Comparison of ENCODE assay signal across 11 cellular contexts in genomic region chr17:16463341-16464000, GRCh38. TPM values are rescaled to one million over a fixed set of nuclear protein-coding genes. Genes with fewer than 3 reads are reported as not detected.
A peak's percentile ranks its signal among the peaks of the same experiment; 100 is the strongest.
DNase-seq lines count a peak whose midpoint lies in the region; ATAC-seq, FAIRE-seq and TF ChIP-seq lines count a peak whose summit lies in the region.
"Had no signal": no experiment of that assay in that cellular context is flagged by ENCODE, and none has a peak within 500 bp of the region (broad histone marks: within the 10 kb centered on the region; RNA-seq: fewer than 3 reads in every experiment).

No MANE protein-coding gene starts in this region.

- H3K36me3 ChIP-seq in HepG2 (replicated peaks in 1 of 2; ENCODE audit: control insufficient read depth in 1 of 2, insufficient read depth in 2 of 2, low read length in 2 of 2) (no peaks in the 10 kb centered on the region), right lobe of liver (no peaks in the 10 kb centered on the region)

- ATAC-seq in HepG2 (0 out of 3 replicates have a peak, but pooled peaks have one; percentile 5), right lobe of liver (no peak), left cardiac atrium (peak; percentile 80 to 90)
- ATAC-seq: natural killer cell; stimulated activated memory B cell treated with anti-CD40 and anti-IgM and Interleukin-4, amounts not matched to agents 10 μg/mL and 1 μg/mL and 100 μg/mL, for 72 hours had no signal

- H3K27me3 Mint-ChIP-seq in activated naive CD4-positive, alpha-beta T cell treated with anti-CD3 and anti-CD28 coated beads, Interleukin-2, amount 10 ng/mL, durations not matched to agents 7 days and 5 days = no peaks in the 10 kb centered on the region
- H3K27me3 Mint-ChIP-seq: stimulated activated memory B cell treated with anti-CD40 and anti-IgM and Interleukin-4, amounts not matched to agents 10 μg/mL and 1 μg/mL and 100 μg/mL, for 72 hours had no signal

- no peak overlapping the region for H3K4me3 Mint-ChIP-seq in activated naive CD4-positive, alpha-beta T cell treated with anti-CD3 and anti-CD28 coated beads, Interleukin-2, amount 10 ng/mL, durations not matched to agents 7 days and 5 days
- H3K4me3 Mint-ChIP-seq: dendritic cell treated with granulocyte-macrophage colony-stimulating factor and Interleukin-4, amounts not matched to agents 40 ng/mL and 50 ng/mL, for 4 days; natural killer cell; stimulated activated memory B cell treated with anti-CD40 and anti-IgM and Interleukin-4, amounts not matched to agents 10 μg/mL and 1 μg/mL and 100 μg/mL, for 72 hours had no signal

- TF ChIP-seq CTCF in HepG2 (CRISPR knock-in tag; IDR thresholded peaks at IDR 0.05) (no peak), right lobe of liver (IDR thresholded peaks at IDR 0.05) (no peak), WI38 (IDR thresholded peaks at IDR 0.05; ENCODE audit: low read depth, low read length) (peak; percentile 46; the same call in 1 of the 2 replicates)

- no peaks in the 10 kb centered on the region for H3K36me3 Mint-ChIP-seq in activated naive CD4-positive, alpha-beta T cell treated with anti-CD3 and anti-CD28 coated beads, Interleukin-2, amount 10 ng/mL, durations not matched to agents 7 days and 5 days
- H3K36me3 Mint-ChIP-seq: natural killer cell; stimulated activated memory B cell treated with anti-CD40 and anti-IgM and Interleukin-4, amounts not matched to agents 10 μg/mL and 1 μg/mL and 100 μg/mL, for 72 hours had no signal

- no peaks in the 10 kb centered on the region for H3K27me3 ChIP-seq in HepG2 (ENCODE audit: control insufficient read depth in 1 of 2, insufficient read depth in 2 of 2, low read length in 2 of 2)
- no peaks in the 10 kb centered on the region for H3K27me3 ChIP-seq in right lobe of liver

- no peak overlapping the region for H2AFZ ChIP-seq in HepG2 (ENCODE audit: low read length)

- no peaks in the 10 kb centered on the region for H3K79me2 ChIP-seq in HepG2 (ENCODE audit: insufficient read depth, low read length)

- TF ChIP-seq POLR2A in HepG2 (IDR thresholded peaks at IDR 0.05; ENCODE audit: insufficient read depth in 1 of 2, low read depth in 2 of 2, low read length in 2 of 2) (no peak), right lobe of liver (IDR thresholded peaks at IDR 0.05) (no peak)

- FAIRE-seq in HepG2 (lab: Jason Lieb, UNC) = no peak

- H3K9me3 Mint-ChIP-seq in activated naive CD4-positive, alpha-beta T cell treated with anti-CD3 and anti-CD28 coated beads, Interleukin-2, amount 10 ng/mL, durations not matched to agents 7 days and 5 days = no peaks in the 10 kb centered on the region
- H3K9me3 Mint-ChIP-seq: dendritic cell treated with granulocyte-macrophage colony-stimulating factor and Interleukin-4, amounts not matched to agents 40 ng/mL and 50 ng/mL, for 4 days; natural killer cell; stimulated activated memory B cell treated with anti-CD40 and anti-IgM and Interleukin-4, amounts not matched to agents 10 μg/mL and 1 μg/mL and 100 μg/mL, for 72 hours had no signal

- H3K27ac ChIP-seq in HepG2 (ENCODE audit: extremely low read length, insufficient read depth, low read length) (no peak overlapping the region), right lobe of liver (no peak overlapping the region)

- TF ChIP-seq EP300 in HepG2 (IDR thresholded peaks at IDR 0.05; ENCODE audit: low read depth in 2 of 2, low read length in 2 of 2) (no peak), HepG2 (CRISPR knock-in tag; IDR thresholded peaks at IDR 0.05; ENCODE audit: borderline replicate concordance) (no peak)

- no peak overlapping the region for H3K4me2 ChIP-seq in HepG2 (ENCODE audit: low read depth, low read length)

- CTCF ChIA-PET in HepG2 (lab: Yijun Ruan, JAX; ENCODE audit: low intra/inter-chr PET ratio, low total read pairs) = no interaction called here
- CTCF ChIA-PET in activated naive CD4-positive, alpha-beta T cell treated with anti-CD3 and anti-CD28 coated beads, Interleukin-2, amount 10 ng/mL, durations not matched to agents 7 days and 5 days (lab: Charles Lee) = interaction anchor here (0.9 to 1.9 kb wide), 2 partner anchors 8 to 10 kb away, joined by 3 to 10 read pairs; no protein-coding TSS in a partner anchor

- no peak overlapping the region for H3K4me3 ChIP-seq in HepG2 (replicated peaks in 1 of 3; ENCODE audit: insufficient read depth in 1 of 3, low read depth in 2 of 3, low read length in 3 of 3)
- no peak overlapping the region for H3K4me3 ChIP-seq in right lobe of liver
- no peak overlapping the region for H3K4me3 ChIP-seq in WI38 (ENCODE audit: low read depth, low read length)

- H3K9me3 ChIP-seq in HepG2 (ENCODE audit: low read length) (no peaks in the 10 kb centered on the region), right lobe of liver (no peaks in the 10 kb centered on the region)

- no TSS peak for BruUV-seq in HepG2 (replicated peaks; lab: Mats Ljungman, UMichigan)

- in situ Hi-C loops in HepG2 (cut with HindIII; ENCODE audit: extremely low pct_ligation_motif_present, low pct_unique_long_range_greater_than_20kb) = no loop called here
- in situ Hi-C loops in KBM-7 (cut with MboI; ENCODE audit: low pct_unique_long_range_greater_than_20kb, low sequenced_read_pairs) = no loop called here

- WGBS in HepG2 (ENCODE audit: low lambda C conversion rate) = 87% methylated on average over 3 of the region's 10 CpGs
- WGBS in right lobe of liver (ENCODE audit: insufficient coverage, low coverage, low lambda C conversion rate, missing lambda C conversion rate) = 88% methylated on average over 4 of the region's 10 CpGs

- peaks cover 87% of the 10 kb centered on the region for H3K4me1 ChIP-seq in HepG2 (ENCODE audit: insufficient read depth, low read length)
- peaks cover 0 to 10% (median 0%) of the 10 kb centered on the region in 4 donors for H3K4me1 ChIP-seq in right lobe of liver

- no peaks in the 10 kb centered on the region for H3K4me1 Mint-ChIP-seq in activated naive CD4-positive, alpha-beta T cell treated with anti-CD3 and anti-CD28 coated beads, Interleukin-2, amount 10 ng/mL, durations not matched to agents 7 days and 5 days
- H3K4me1 Mint-ChIP-seq: natural killer cell; stimulated activated memory B cell treated with anti-CD40 and anti-IgM and Interleukin-4, amounts not matched to agents 10 μg/mL and 1 μg/mL and 100 μg/mL, for 72 hours had no signal

- no peak overlapping the region for H3K27ac Mint-ChIP-seq in activated naive CD4-positive, alpha-beta T cell treated with anti-CD3 and anti-CD28 coated beads, Interleukin-2, amount 10 ng/mL, durations not matched to agents 7 days and 5 days
- H3K27ac Mint-ChIP-seq: dendritic cell treated with granulocyte-macrophage colony-stimulating factor and Interleukin-4, amounts not matched to agents 40 ng/mL and 50 ng/mL, for 4 days; natural killer cell; stimulated activated memory B cell treated with anti-CD40 and anti-IgM and Interleukin-4, amounts not matched to agents 10 μg/mL and 1 μg/mL and 100 μg/mL, for 72 hours had no signal

- POLR2A ChIA-PET in HepG2 (lab: Yijun Ruan, JAX) = interaction anchor here (1.4 kb wide), 1 partner anchor 25 kb away, joined by 4 read pairs; no protein-coding TSS in a partner anchor

- no peak overlapping the region for H3K9ac ChIP-seq in HepG2 (ENCODE audit: insufficient read depth, low read depth, low read length)

- no peak for TF ChIP-seq RAD21 in HepG2 (CRISPR knock-in tag; IDR thresholded peaks at IDR 0.05)

- intact Hi-C loops in HepG2 (cut with micrococcal nuclease; ENCODE audit: unreplicated experiment) = no loop called here
- intact Hi-C loops in right lobe of liver (cut with DNase I) = no loop called here
- intact Hi-C loops in left cardiac atrium (cut with DNase I) = no loop called here

- peaks cover 2% of the 10 kb centered on the region; the same call in 1 of the 2 replicates for H4K20me1 ChIP-seq in HepG2 (ENCODE audit: insufficient read depth, low read length)

- DNase-seq in HepG2 (ENCODE audit: low spot score) (no peak), right lobe of liver (no peak), left cardiac atrium (peak; percentile 65), superior temporal gyrus (ENCODE audit: extremely low spot score) (no peak), CD1c-positive myeloid dendritic cell (ENCODE audit: extremely low spot score) (no peak), KBM-7 (no peak)
- no peak for DNase-seq in activated naive CD4-positive, alpha-beta T cell treated with anti-CD3 and anti-CD28 coated beads, Interleukin-2, amount 10 ng/mL, durations not matched to agents 7 days and 5 days
- DNase-seq: natural killer cell had no signal

RNA-seq across cellular contexts. Expression of gene LRRC75A, which starts 28.5 kb away (rescaled TPM):
- total RNA-seq in HepG2 (2016; rRNA removed; fragmentation: Illumina TruSeq; extraction: Trizol) (0.06 TPM in 1 of 2 replicates, not detected in the other), right lobe of liver (under 1 TPM; 0.12 to 0.62 (median 0.22) TPM), left cardiac atrium (under 1 TPM; 0.60 to 0.91 TPM)
- not detected in 2 replicates for total RNA-seq in HepG2 (2016; cell fraction: cytosol; rRNA removed; fragmentation: Illumina TruSeq; extraction: Trizol; ENCODE audit: low read depth)
- total RNA-seq in HepG2 (2016; cell fraction: insoluble cytoplasmic fraction; rRNA removed; fragmentation: Illumina TruSeq; extraction: Trizol) = 0.10 TPM in 1 of 2 replicates, not detected in the other
- 0.15 and 0.21 TPM in 2 replicates for total RNA-seq in HepG2 (2016; cell fraction: membrane; rRNA removed; fragmentation: Illumina TruSeq; extraction: Trizol)
- total RNA-seq in HepG2 (2016; cell fraction: nucleus; rRNA removed; fragmentation: Illumina TruSeq; extraction: Trizol) = not detected in 2 replicates
- polyA plus RNA-seq in HepG2 (2011; rRNA removed) = 0.03 and 0.18 TPM in 2 replicates
- polyA plus RNA-seq in HepG2 (2011; cell fraction: cytosol; rRNA removed) = 0.04 and 0.06 TPM in 2 replicates
- 0.10 and 0.12 TPM in 2 replicates for polyA plus RNA-seq in HepG2 (2011; cell fraction: nucleus; rRNA removed)
- 0.64 and 0.87 TPM in 2 replicates for polyA plus RNA-seq in HepG2 (2012)
- not detected in 2 replicates for polyA plus RNA-seq in HepG2 (2016; cell fraction: cytosol; fragmentation: Illumina TruSeq; extraction: Trizol; ENCODE audit: low read depth)
- not detected in 2 replicates for polyA plus RNA-seq in HepG2 (2016; cell fraction: insoluble cytoplasmic fraction; fragmentation: Illumina TruSeq; extraction: Trizol; ENCODE audit: low read depth)
- polyA plus RNA-seq in HepG2 (2016; cell fraction: membrane; fragmentation: Illumina TruSeq; extraction: Trizol; ENCODE audit: low read depth) = 0.08 TPM in 1 of 2 replicates, not detected in the other
- polyA plus RNA-seq in HepG2 (2016; cell fraction: nucleus; fragmentation: Illumina TruSeq; extraction: Trizol; ENCODE audit: insufficient read depth, low read depth) = not detected in 2 replicates
- polyA minus RNA-seq in HepG2 (2011; rRNA and poly(A)+ RNA removed; ENCODE audit: low replicate concordance) = 1.6 TPM in 1 of 2 replicates, not detected in the other
- not detected in 2 replicates for polyA minus RNA-seq in HepG2 (2011; cell fraction: cytosol; rRNA and poly(A)+ RNA removed)
- polyA minus RNA-seq in HepG2 (2011; cell fraction: nucleus; rRNA and poly(A)+ RNA removed) = 0.25 TPM in 1 of 2 replicates, not detected in the other

RNA-seq across cellular contexts. Expression of gene TRPV2, which starts 48.1 kb away (rescaled TPM):
- total RNA-seq in HepG2 (2016; rRNA removed; fragmentation: Illumina TruSeq; extraction: Trizol) = 7.3 and 13.6 TPM in 2 replicates
- 3.5 and 3.8 TPM in 2 replicates for total RNA-seq in HepG2 (2016; cell fraction: cytosol; rRNA removed; fragmentation: Illumina TruSeq; extraction: Trizol; ENCODE audit: low read depth)
- 6.3 and 14.4 TPM in 2 replicates for total RNA-seq in HepG2 (2016; cell fraction: insoluble cytoplasmic fraction; rRNA removed; fragmentation: Illumina TruSeq; extraction: Trizol)
- total RNA-seq in HepG2 (2016; cell fraction: membrane; rRNA removed; fragmentation: Illumina TruSeq; extraction: Trizol) = 3.2 and 4.6 TPM in 2 replicates
- total RNA-seq in HepG2 (2016; cell fraction: nucleus; rRNA removed; fragmentation: Illumina TruSeq; extraction: Trizol) = 9.6 and 14.3 TPM in 2 replicates
- polyA plus RNA-seq in HepG2 (2011; rRNA removed) = 21.3 and 37.6 TPM in 2 replicates
- polyA plus RNA-seq in HepG2 (2011; cell fraction: cytosol; rRNA removed) = 20.1 and 21.2 TPM in 2 replicates
- polyA plus RNA-seq in HepG2 (2011; cell fraction: nucleus; rRNA removed) = 40.8 and 61.1 TPM in 2 replicates
- polyA plus RNA-seq in HepG2 (2012) = 26.6 and 37.4 TPM in 2 replicates
- polyA plus RNA-seq in HepG2 (2016; cell fraction: cytosol; fragmentation: Illumina TruSeq; extraction: Trizol; ENCODE audit: low read depth) = 2.0 and 2.3 TPM in 2 replicates
- polyA plus RNA-seq in HepG2 (2016; cell fraction: insoluble cytoplasmic fraction; fragmentation: Illumina TruSeq; extraction: Trizol; ENCODE audit: low read depth) = 3.6 and 5.9 TPM in 2 replicates
- polyA plus RNA-seq in HepG2 (2016; cell fraction: membrane; fragmentation: Illumina TruSeq; extraction: Trizol; ENCODE audit: low read depth) = 2.2 and 2.8 TPM in 2 replicates
- polyA plus RNA-seq in HepG2 (2016; cell fraction: nucleus; fragmentation: Illumina TruSeq; extraction: Trizol; ENCODE audit: insufficient read depth, low read depth) = 14.9 and 19.2 TPM in 2 replicates
- polyA minus RNA-seq in HepG2 (2011; rRNA and poly(A)+ RNA removed; ENCODE audit: low replicate concordance) = 1.4 and 45.5 TPM in 2 replicates
- polyA minus RNA-seq in HepG2 (2011; cell fraction: cytosol; rRNA and poly(A)+ RNA removed) = 24.7 and 31.6 TPM in 2 replicates
- 11.8 and 18.9 TPM in 2 replicates for polyA minus RNA-seq in HepG2 (2011; cell fraction: nucleus; rRNA and poly(A)+ RNA removed)
- total RNA-seq in right lobe of liver = 1 to 10 TPM; 3.3 to 8.2 (median 4.8) TPM
- total RNA-seq in left cardiac atrium = 10 to 100 TPM; 14.3 to 21.1 TPM

Comparison
In these comparisons a context has a peak if more than half of its experiments do, and no peak if none do; other contexts are left out.
1. ATAC-seq: peak in HepG2 (single experiment) and left cardiac atrium (2 of 2); none in right lobe of liver (0 of 4).